ENCODE assay signal across 10 cellular contexts in genomic region chr6:44219815-44220784, GRCh38. TPM values are rescaled to one million over a fixed set of nuclear protein-coding genes. Genes with fewer than 3 reads are reported as not detected.
A peak's percentile ranks its signal among the peaks of the same experiment; 100 is the strongest.
DNase-seq lines count a peak whose midpoint lies in the region; ATAC-seq, FAIRE-seq and TF ChIP-seq lines count a peak whose summit lies in the region.
"Had no signal": no experiment of that assay in that cellular context is flagged by ENCODE, and none has a peak within 500 bp of the region (broad histone marks: within the 10 kb centered on the region; RNA-seq: fewer than 3 reads in every experiment).

No MANE protein-coding gene starts in this region.

- TF ChIP-seq EP300 in GM12878 (IDR thresholded peaks at IDR 0.05; ENCODE audit: borderline replicate concordance in 1 of 2, control insufficient read depth in 1 of 2, low read depth in 2 of 2, low read length in 2 of 2), result no peak

- TF ChIP-seq CTCF in GM12878 (IDR thresholded peaks at IDR 0.05 in 2 of 3, conservative IDR thresholded peaks at IDR 0.05 in 1 of 3; ENCODE audit: control insufficient read depth in 2 of 3, extremely low read depth in 1 of 3, insufficient read depth in 1 of 3, low read depth in 3 of 3, low read length in 3 of 3), result peak in 2 of 3 experiments; percentile 14 to 17; a peak in 2 of 6 replicates
- TF ChIP-seq CTCF in testis (IDR thresholded peaks at IDR 0.05), result no peak

- SMC1A ChIA-PET in GM12878 (lab: Charles Lee; ENCODE audit: uncharacterized antibody, unreplicated experiment), result interaction anchor here (1.3 to 1.9 kb wide), 4 partner anchors 17 to 117 kb away, joined by 3 to 10 read pairs (median 4); partner anchors contain the start of gene HSP90AB1

- peak overlapping the region; percentile 84 for H3K4me3 Mint-ChIP-seq in memory B cell

- no peaks in the 10 kb centered on the region for H3K36me3 Mint-ChIP-seq in memory B cell

- H3K9me3 ChIP-seq in GM12878 (replicated peaks; ENCODE audit: control insufficient read depth, insufficient read depth, low read length) (no peaks in the 10 kb centered on the region), testis (no peaks in the 10 kb centered on the region)

- peaks cover 42% of the 10 kb centered on the region for H3K4me1 ChIP-seq in GM12878 (ENCODE audit: control insufficient read depth, insufficient read depth, low read length)
- peaks cover 63% of the 10 kb centered on the region for H3K4me1 ChIP-seq in testis

- H3K27ac Mint-ChIP-seq in memory B cell, result no peak overlapping the region

- H2AFZ ChIP-seq in GM12878 (ENCODE audit: control insufficient read depth, low read depth, low read length), result peak overlapping the region; percentile 37

- RAD21 ChIA-PET in GM12878 (lab: Charles Lee; ENCODE audit: unreplicated experiment), result interaction anchor here (1.0 to 3.1 kb wide), 7 partner anchors 11 to 45 kb away, joined by 3 to 14 read pairs (median 6); partner anchors contain the start of gene HSP90AB1

- POLR2A ChIA-PET in GM12878 (lab: Charles Lee), result interaction anchor here (0.6 to 7.0 kb wide), 13 partner anchors 17 to 591 kb away, joined by 3 to 63 read pairs (median 6); partner anchors contain the start of genes GTPBP2, HSP90AB1 and SLC35B2

- CTCF ChIA-PET in GM12878 (lab: Yijun Ruan, JAX), result interaction anchor here (1.0 to 4.2 kb wide), 9 partner anchors 15 to 103 kb away, joined by 3 to 22 read pairs (median 4); no protein-coding TSS in a partner anchor

- BruUV-seq in GM12878 (replicated peaks; lab: Mats Ljungman, UMichigan), result no TSS peak

- H3K27ac ChIP-seq in GM12878 (ENCODE audit: control insufficient read depth, insufficient read depth), result peak overlapping the region; percentile 62
- peak overlapping the region; percentile 65 to 92 for H3K27ac ChIP-seq in testis

- intact Hi-C loops in GM12878 (cut with micrococcal nuclease; ENCODE audit: unreplicated experiment) (loop anchor here (2.0 kb wide), 1 partner anchor 43 kb away; no protein-coding TSS in a partner anchor), testis (cut with DNase I; ENCODE audit: low total_unique reads) (no loop called here)

- in situ Hi-C loops in GM12878 (cut with MboI), result no loop called here

- no peaks in the 10 kb centered on the region for H3K27me3 Mint-ChIP-seq in memory B cell

- no peaks in the 10 kb centered on the region for H4K20me1 ChIP-seq in GM12878 (ENCODE audit: control insufficient read depth, insufficient read depth)

- peaks cover 30% of the 10 kb centered on the region for H3K4me1 Mint-ChIP-seq in memory B cell

- no peak for TF ChIP-seq POLR2A in GM12878 (IDR thresholded peaks at IDR 0.05; ENCODE audit: low read depth, low read length)
- no peak for TF ChIP-seq POLR2A in testis (IDR thresholded peaks at IDR 0.05)

- WGBS in GM12878 (ENCODE audit: insufficient coverage, insufficient replicate concordance, low lambda C conversion rate, missing lambda C conversion rate), result 61% methylated on average over 21 of the region's 28 CpGs
- WGBS in testis, 2 donors, result 51 to 64% methylated on average over 20 to 28 of the region's 28 CpGs

- H3K4me2 ChIP-seq in GM12878 (ENCODE audit: control insufficient read depth, insufficient read depth), result peak overlapping the region; percentile 66

- FAIRE-seq in GM12878 (lab: Jason Lieb, UNC), result no peak

- H3K27me3 ChIP-seq in GM12878 (replicated peaks in 1 of 2; ENCODE audit: control insufficient read depth in 2 of 2, insufficient read depth in 2 of 2, low read length in 1 of 2) (no peaks in the 10 kb centered on the region), testis (no peaks in the 10 kb centered on the region)

- TF ChIP-seq RAD21 in GM12878 (IDR thresholded peaks at IDR 0.05; ENCODE audit: insufficient read depth, low read depth, low read length), result no peak

- peak overlapping the region; percentile 71; the same call in 1 of the 2 replicates for H3K9ac ChIP-seq in GM12878 (ENCODE audit: control insufficient read depth, insufficient read depth, low read length)

- DNase-seq in HuH-7.5 (ENCODE audit: low spot score) (peak; percentile 37), GM12878 (ENCODE audit: low read depth, low spot score) (no peak), memory B cell (ENCODE audit: low spot score in 2 of 2) (no peak), testis (no peak), NCI-H1105 (lab: John Stamatoyannopoulos, UW) (no peak)
- no peak for DNase-seq in activated naive CD4-positive, alpha-beta T cell (lab: John Stamatoyannopoulos, UW)

- peaks cover 17% of the 10 kb centered on the region for H3K79me2 ChIP-seq in GM12878 (ENCODE audit: control insufficient read depth, insufficient read depth, low read length)

- ATAC-seq in GM12878, result no peak
- no peak for ATAC-seq in memory B cell (ENCODE audit: low read depth)
- ATAC-seq in GM21367 (IDR thresholded peaks at IDR 0.05; ENCODE audit: unreplicated experiment), result no peak

- no peaks in the 10 kb centered on the region for H3K9me3 Mint-ChIP-seq in memory B cell
- H3K9me3 Mint-ChIP-seq: activated naive CD4-positive, alpha-beta T cell treated with anti-CD3 and anti-CD28 coated beads for 36 hours had no signal

- H3K4me3 ChIP-seq in GM12878 (peak overlapping the region; percentile 58; the same call in 1 of the 2 replicates), testis (peak overlapping the region; percentile 36 to 63)

- H3K36me3 ChIP-seq in GM12878 (ENCODE audit: control insufficient read depth in 2 of 2, insufficient read depth in 2 of 2, low read length in 1 of 2), result no peaks in the 10 kb centered on the region
- H3K36me3 ChIP-seq in testis (ENCODE audit: low read depth, missing control alignments), result no peaks in the 10 kb centered on the region

RNA-seq across cellular contexts. Expression of gene SLC29A1, which starts 3.3 kb away (rescaled TPM):
- total RNA-seq in GM12878 (2013; cell fraction: nucleolus; rRNA removed), result 127 and 138 TPM in 2 replicates
- total RNA-seq in GM12878 (2014; rRNA removed) (54.7 and 63.9 TPM in 2 replicates), GM12878 (2014; rRNA removed; fragmentation: Illumina TruSeq; extraction: Trizol) (33.2 and 34.6 TPM in 2 replicates), GM12878 (2021) (71.7 and 79.5 TPM in 2 replicates), testis (10 to 100 TPM; 51.3 to 70.0 TPM)
- 29.0 TPM for polyA plus RNA-seq in GM12878 (2011; ENCODE audit: low read depth)
- polyA plus RNA-seq in GM12878 (2011; rRNA removed) (64.1 and 132 TPM in 2 replicates), GM12878 (2014; fragmentation: Illumina TruSeq; extraction: Trizol) (64.8 and 111 TPM in 2 replicates), GM12878 (2014; fragmentation: Nextera tagmentation; extraction: Ambion mirVana) (10 to 100 TPM in 1 of 2 experiments, 1 to 10 TPM in 1; 10.0 to 15.7 TPM), GM12878 (2014; rRNA removed) (120 and 121 TPM in 2 replicates), GM12878 (2016; fragmentation: Nextera tagmentation; extraction: Ambion mirVana) (100 to 1,000 TPM; 107 to 111 TPM), testis (ENCODE audit: insufficient read depth, low read depth, low replicate concordance) (41.2 TPM)
- polyA plus RNA-seq in GM12878 (2011; cell fraction: cytosol; rRNA removed), result 183 and 202 TPM in 2 replicates
- 406 and 468 TPM in 2 replicates for polyA plus RNA-seq in GM12878 (2011; cell fraction: nucleus; rRNA removed)
- 48.6 and 53.5 TPM in 2 replicates for polyA plus RNA-seq in GM12878 (2012)
- polyA minus RNA-seq in GM12878 (2011; rRNA and poly(A)+ RNA removed), result 158 and 166 TPM in 2 replicates
- polyA minus RNA-seq in GM12878 (2011; cell fraction: cytosol; rRNA and poly(A)+ RNA removed), result 37.8 and 38.3 TPM in 2 replicates
- 58.9 and 105 TPM in 2 replicates for polyA minus RNA-seq in GM12878 (2011; cell fraction: nucleus; rRNA and poly(A)+ RNA removed)

RNA-seq across cellular contexts. Expression of gene MYMX, which starts 3.4 kb away (rescaled TPM):
- total RNA-seq in GM12878 (2013; cell fraction: nucleolus; rRNA removed), result not detected in 2 replicates
- total RNA-seq in GM12878 (2014; rRNA removed), result 0.16 TPM in 1 of 2 replicates, not detected in the other
- total RNA-seq in GM12878 (2014; rRNA removed; fragmentation: Illumina TruSeq; extraction: Trizol), result not detected in 2 replicates
- total RNA-seq in GM12878 (2021), result not detected in 2 replicates
- not detected for polyA plus RNA-seq in GM12878 (2011; ENCODE audit: low read depth)
- not detected in 2 replicates for polyA plus RNA-seq in GM12878 (2011; rRNA removed)
- 0.12 and 0.30 TPM in 2 replicates for polyA plus RNA-seq in GM12878 (2011; cell fraction: cytosol; rRNA removed)
- not detected in 2 replicates for polyA plus RNA-seq in GM12878 (2011; cell fraction: nucleus; rRNA removed)
- not detected in 2 replicates for polyA plus RNA-seq in GM12878 (2012)
- polyA plus RNA-seq in GM12878 (2014; fragmentation: Illumina TruSeq; extraction: Trizol), result not detected in 2 replicates
- polyA plus RNA-seq in GM12878 (2014; fragmentation: Nextera tagmentation; extraction: Ambion mirVana), result not detected
- 0.18 TPM in 1 of 2 replicates, not detected in the other for polyA plus RNA-seq in GM12878 (2014; rRNA removed)
- not detected for polyA plus RNA-seq in GM12878 (2016; fragmentation: Nextera tagmentation; extraction: Ambion mirVana)
- polyA minus RNA-seq in GM12878 (2011; rRNA and poly(A)+ RNA removed), result not detected in 2 replicates
- polyA minus RNA-seq in GM12878 (2011; cell fraction: cytosol; rRNA and poly(A)+ RNA removed), result not detected in 2 replicates
- polyA minus RNA-seq in GM12878 (2011; cell fraction: nucleus; rRNA and poly(A)+ RNA removed), result not detected in 2 replicates
- total RNA-seq in testis, result under 1 TPM in 1 of 2 donors, not detected in 1; 0.87 TPM
- polyA plus RNA-seq in testis (ENCODE audit: insufficient read depth, low read depth, low replicate concordance), result 0.73 TPM
- total RNA-seq: activated naive CD4-positive, alpha-beta T cell treated with anti-CD3 and anti-CD28 coated beads for 36 hours; mononuclear cell; RPMI7951 had no signal

RNA-seq across cellular contexts. Expression of gene HSP90AB1, which starts 26.8 kb away (rescaled TPM):
- 295 and 318 TPM in 2 replicates for total RNA-seq in GM12878 (2013; cell fraction: nucleolus; rRNA removed)
- total RNA-seq in GM12878 (2014; rRNA removed) (1,125 and 1,245 TPM in 2 replicates), GM12878 (2014; rRNA removed; fragmentation: Illumina TruSeq; extraction: Trizol) (1,212 and 1,260 TPM in 2 replicates), GM12878 (2021) (1,166 and 1,167 TPM in 2 replicates), testis (100 to 1,000 TPM; 480 to 610 TPM)
- polyA plus RNA-seq in GM12878 (2011; ENCODE audit: low read depth), result 830 TPM
- polyA plus RNA-seq in GM12878 (2011; rRNA removed) (1,290 and 1,505 TPM in 2 replicates), GM12878 (2014; fragmentation: Illumina TruSeq; extraction: Trizol) (1,676 and 1,846 TPM in 2 replicates), GM12878 (2014; fragmentation: Nextera tagmentation; extraction: Ambion mirVana) (1,000 to 10,000 TPM; 1,089 to 1,682 TPM), GM12878 (2014; rRNA removed) (960 and 988 TPM in 2 replicates), GM12878 (2016; fragmentation: Nextera tagmentation; extraction: Ambion mirVana) (1,000 to 10,000 TPM; 1,078 to 1,109 TPM), testis (ENCODE audit: insufficient read depth, low read depth, low replicate concordance) (602 TPM)
- 1,040 and 1,248 TPM in 2 replicates for polyA plus RNA-seq in GM12878 (2011; cell fraction: cytosol; rRNA removed)
- polyA plus RNA-seq in GM12878 (2011; cell fraction: nucleus; rRNA removed), result 565 and 804 TPM in 2 replicates
- polyA plus RNA-seq in GM12878 (2012), result 750 and 926 TPM in 2 replicates
- 1,120 and 1,147 TPM in 2 replicates for polyA minus RNA-seq in GM12878 (2011; rRNA and poly(A)+ RNA removed)
- polyA minus RNA-seq in GM12878 (2011; cell fraction: cytosol; rRNA and poly(A)+ RNA removed), result 408 and 462 TPM in 2 replicates
- 114 and 165 TPM in 2 replicates for polyA minus RNA-seq in GM12878 (2011; cell fraction: nucleus; rRNA and poly(A)+ RNA removed)

RNA-seq across cellular contexts. Expression of gene SLC35B2, which starts 37.2 kb away (rescaled TPM):
- total RNA-seq in GM12878 (2013; cell fraction: nucleolus; rRNA removed), result 34.4 and 37.1 TPM in 2 replicates
- total RNA-seq in GM12878 (2014; rRNA removed), result 34.1 and 35.1 TPM in 2 replicates
- 24.3 and 25.1 TPM in 2 replicates for total RNA-seq in GM12878 (2014; rRNA removed; fragmentation: Illumina TruSeq; extraction: Trizol)
- total RNA-seq in GM12878 (2021), result 33.5 and 35.8 TPM in 2 replicates
- 23.1 TPM for polyA plus RNA-seq in GM12878 (2011; ENCODE audit: low read depth)
- polyA plus RNA-seq in GM12878 (2011; rRNA removed), result 19.7 and 32.2 TPM in 2 replicates
- 48.8 and 53.9 TPM in 2 replicates for polyA plus RNA-seq in GM12878 (2011; cell fraction: cytosol; rRNA removed)
- 89.8 and 144 TPM in 2 replicates for polyA plus RNA-seq in GM12878 (2011; cell fraction: nucleus; rRNA removed)
- 38.5 and 38.9 TPM in 2 replicates for polyA plus RNA-seq in GM12878 (2012)
- polyA plus RNA-seq in GM12878 (2014; fragmentation: Illumina TruSeq; extraction: Trizol), result 23.9 and 35.2 TPM in 2 replicates
- polyA plus RNA-seq in GM12878 (2014; fragmentation: Nextera tagmentation; extraction: Ambion mirVana), result 10 to 100 TPM; 11.3 to 14.9 TPM
- 45.2 and 45.4 TPM in 2 replicates for polyA plus RNA-seq in GM12878 (2014; rRNA removed)
- 10 to 100 TPM; 39.5 to 40.8 TPM for polyA plus RNA-seq in GM12878 (2016; fragmentation: Nextera tagmentation; extraction: Ambion mirVana)
- 17.3 and 33.3 TPM in 2 replicates for polyA minus RNA-seq in GM12878 (2011; rRNA and poly(A)+ RNA removed)
- polyA minus RNA-seq in GM12878 (2011; cell fraction: cytosol; rRNA and poly(A)+ RNA removed), result 5.2 and 7.0 TPM in 2 replicates
- 19.7 and 27.3 TPM in 2 replicates for polyA minus RNA-seq in GM12878 (2011; cell fraction: nucleus; rRNA and poly(A)+ RNA removed)
- total RNA-seq in testis, result 10 to 100 TPM; 42.4 to 49.8 TPM
- 32.1 TPM for polyA plus RNA-seq in testis (ENCODE audit: insufficient read depth, low read depth, low replicate concordance)

RNA-seq across cellular contexts. Expression of gene NFKBIE, which starts 45.3 kb away (rescaled TPM):
- total RNA-seq in GM12878 (2013; cell fraction: nucleolus; rRNA removed), result 127 and 202 TPM in 2 replicates
- total RNA-seq in GM12878 (2014; rRNA removed), result 45.1 and 47.0 TPM in 2 replicates
- total RNA-seq in GM12878 (2014; rRNA removed; fragmentation: Illumina TruSeq; extraction: Trizol), result 39.5 and 43.2 TPM in 2 replicates
- total RNA-seq in GM12878 (2021), result 53.6 and 57.0 TPM in 2 replicates
- 13.6 TPM for polyA plus RNA-seq in GM12878 (2011; ENCODE audit: low read depth)
- polyA plus RNA-seq in GM12878 (2011; rRNA removed), result 106 and 126 TPM in 2 replicates
- 111 and 125 TPM in 2 replicates for polyA plus RNA-seq in GM12878 (2011; cell fraction: cytosol; rRNA removed)
- polyA plus RNA-seq in GM12878 (2011; cell fraction: nucleus; rRNA removed), result 154 TPM in 2 replicates
- 36.7 and 71.2 TPM in 2 replicates for polyA plus RNA-seq in GM12878 (2012)
- polyA plus RNA-seq in GM12878 (2014; fragmentation: Illumina TruSeq; extraction: Trizol), result 34.5 and 38.1 TPM in 2 replicates
- polyA plus RNA-seq in GM12878 (2014; fragmentation: Nextera tagmentation; extraction: Ambion mirVana), result 10 to 100 TPM; 10.4 to 26.0 TPM
- polyA plus RNA-seq in GM12878 (2014; rRNA removed), result 52.4 and 60.3 TPM in 2 replicates
- 10 to 100 TPM; 30.4 to 30.6 TPM for polyA plus RNA-seq in GM12878 (2016; fragmentation: Nextera tagmentation; extraction: Ambion mirVana)
- polyA minus RNA-seq in GM12878 (2011; rRNA and poly(A)+ RNA removed), result 61.6 and 113 TPM in 2 replicates
- polyA minus RNA-seq in GM12878 (2011; cell fraction: cytosol; rRNA and poly(A)+ RNA removed), result 36.5 and 58.5 TPM in 2 replicates
- polyA minus RNA-seq in GM12878 (2011; cell fraction: nucleus; rRNA and poly(A)+ RNA removed), result 67.9 and 93.8 TPM in 2 replicates
- 10 to 100 TPM; 18.3 to 29.2 TPM for total RNA-seq in testis
- 13.1 TPM for polyA plus RNA-seq in testis (ENCODE audit: insufficient read depth, low read depth, low replicate concordance)

Comparison
In these comparisons a context has a peak if more than half of its experiments do, and no peak if none do; other contexts are left out.
1. CTCF ChIP-seq: peak in GM12878 (2 of 3); none in testis (0 of 3).